In genomic region chr10:5042922-5043321, GRCh38 we compare ENCODE assay signal across 22 cellular contexts. TPM values are rescaled to one million over a fixed set of nuclear protein-coding genes. Genes with fewer than 3 reads are reported as not detected.
A peak's percentile ranks its signal among the peaks of the same experiment; 100 is the strongest.
DNase-seq lines count a peak whose midpoint lies in the region; ATAC-seq, FAIRE-seq and TF ChIP-seq lines count a peak whose summit lies in the region.
"Had no signal": no experiment of that assay in that cellular context is flagged by ENCODE, and none has a peak within 500 bp of the region (broad histone marks: within the 10 kb centered on the region; RNA-seq: fewer than 3 reads in every experiment).

No MANE protein-coding gene starts in this region.

- intact Hi-C loops in right lobe of liver (cut with DNase I) (no loop called here), HepG2 (cut with micrococcal nuclease; ENCODE audit: unreplicated experiment) (no loop called here), sciatic nerve (cut with DNase I) (no loop called here), transverse colon (cut with DNase I; ENCODE audit: low total_unique reads) (no loop called here)

- TF ChIP-seq EP300 in HepG2 (IDR thresholded peaks at IDR 0.05; ENCODE audit: low read depth in 2 of 2, low read length in 2 of 2) = no peak
- TF ChIP-seq EP300 in HepG2 (CRISPR knock-in tag; IDR thresholded peaks at IDR 0.05; ENCODE audit: borderline replicate concordance) = no peak
- TF ChIP-seq EP300 in gastroesophageal sphincter (IDR thresholded peaks at IDR 0.05) = no peak
- TF ChIP-seq EP300 in transverse colon (IDR thresholded peaks at IDR 0.05; ENCODE audit: low read depth) = no peak

- CTCF ChIA-PET in HepG2 (lab: Yijun Ruan, JAX; ENCODE audit: low intra/inter-chr PET ratio, low total read pairs) = no interaction called here

- TF ChIP-seq POLR2A in right lobe of liver (IDR thresholded peaks at IDR 0.05) (no peak), HepG2 (IDR thresholded peaks at IDR 0.05; ENCODE audit: insufficient read depth in 1 of 2, low read depth in 2 of 2, low read length in 2 of 2) (no peak), gastroesophageal sphincter (IDR thresholded peaks at IDR 0.05) (no peak), transverse colon (IDR thresholded peaks at IDR 0.05) (no peak)

- ATAC-seq in right lobe of liver (no peak), HepG2 (no peak), gastroesophageal sphincter (peak; percentile 55), sciatic nerve (peak; percentile 54), HG03469 (IDR thresholded peaks at IDR 0.05; ENCODE audit: unreplicated experiment) (no peak)
- ATAC-seq: GM23338 had no signal

- POLR2A ChIA-PET in HepG2 (lab: Yijun Ruan, JAX) = no interaction called here

- H2AFZ ChIP-seq in HepG2 (ENCODE audit: low read length) = no peak overlapping the region
- H2AFZ ChIP-seq: GM23338 had no signal

- DNase-seq in right lobe of liver (no peak), HepG2 (ENCODE audit: low spot score) (no peak), sciatic nerve (ENCODE audit: low spot score) (no peak), transverse colon (no peak), right atrium auricular region (ENCODE audit: low spot score) (no peak)
- DNase-seq in stimulated activated CD4-positive, alpha-beta T cell treated with anti-CD3 and anti-CD28 coated beads, Interleukin-12 subunit alpha, Interleukin-12 subunit beta, amount 100 ng/mL, for 4 hours = no peak
- DNase-seq: 8988T; ACHN; Caco-2; CD4-positive, alpha-beta T cell; DMS153; DMS79 treated with DMSO at 0.1 percent for 48 hours; GF-D8; HCEC 1CT had no signal

- H3K79me2 ChIP-seq in HepG2 (ENCODE audit: insufficient read depth, low read length) = no peaks in the 10 kb centered on the region

- FAIRE-seq in HepG2 (lab: Jason Lieb, UNC) = no peak
- FAIRE-seq: H54, HTR-8/SVneo had no signal

- H3K27ac ChIP-seq in right lobe of liver = peak overlapping the region in 2 of 3 donors; percentile 48 to 64
- no peak overlapping the region for H3K27ac ChIP-seq in HepG2 (ENCODE audit: extremely low read length, insufficient read depth, low read length)
- H3K27ac ChIP-seq in gastroesophageal sphincter = no peak overlapping the region
- peak overlapping the region; percentile 42 to 71 (median 64) for H3K27ac ChIP-seq in transverse colon
- no peak overlapping the region for H3K27ac ChIP-seq in right atrium auricular region
- H3K27ac ChIP-seq: C4-2B, HL-60 had no signal

- TF ChIP-seq CTCF in right lobe of liver (IDR thresholded peaks at IDR 0.05) (no peak), HepG2 (CRISPR knock-in tag; IDR thresholded peaks at IDR 0.05) (no peak), gastroesophageal sphincter (IDR thresholded peaks at IDR 0.05) (no peak), transverse colon (IDR thresholded peaks at IDR 0.05) (no peak), right atrium auricular region (IDR thresholded peaks at IDR 0.05) (no peak)

- no TSS peak for BruUV-seq in HepG2 (replicated peaks; lab: Mats Ljungman, UMichigan)

- H3K9me3 ChIP-seq in right lobe of liver (no peaks in the 10 kb centered on the region), HepG2 (ENCODE audit: low read length) (peaks cover 28% of the 10 kb centered on the region), gastroesophageal sphincter (no peaks in the 10 kb centered on the region), transverse colon (no peaks in the 10 kb centered on the region), right atrium auricular region (no peaks in the 10 kb centered on the region)

- no peak overlapping the region for H3K4me3 ChIP-seq in right lobe of liver
- no peak overlapping the region for H3K4me3 ChIP-seq in HepG2 (replicated peaks in 1 of 3; ENCODE audit: insufficient read depth in 1 of 3, low read depth in 2 of 3, low read length in 3 of 3)
- no peak overlapping the region for H3K4me3 ChIP-seq in gastroesophageal sphincter
- H3K4me3 ChIP-seq in transverse colon = no peak overlapping the region
- H3K4me3 ChIP-seq in right atrium auricular region = no peak overlapping the region
- H3K4me3 ChIP-seq: GM23338 had no signal

- no peaks in the 10 kb centered on the region for H4K20me1 ChIP-seq in HepG2 (ENCODE audit: insufficient read depth, low read length)

- H3K36me3 ChIP-seq in right lobe of liver = no peaks in the 10 kb centered on the region
- no peaks in the 10 kb centered on the region for H3K36me3 ChIP-seq in HepG2 (replicated peaks in 1 of 2; ENCODE audit: control insufficient read depth in 1 of 2, insufficient read depth in 2 of 2, low read length in 2 of 2)
- no peaks in the 10 kb centered on the region for H3K36me3 ChIP-seq in gastroesophageal sphincter
- H3K36me3 ChIP-seq in transverse colon = no peaks in the 10 kb centered on the region
- no peaks in the 10 kb centered on the region for H3K36me3 ChIP-seq in right atrium auricular region

- WGBS in right lobe of liver (ENCODE audit: insufficient coverage, low coverage, low lambda C conversion rate, missing lambda C conversion rate) = 61% methylated on average over 3 of the region's 4 CpGs
- WGBS in HepG2 (ENCODE audit: low lambda C conversion rate) = 87% methylated on average over 4 of the region's 4 CpGs
- WGBS in gastroesophageal sphincter (ENCODE audit: low coverage in 1 of 2), 2 donors = 41 to 70% methylated on average over 4 of the region's 4 CpGs
- 60 to 63% methylated on average over 4 of the region's 4 CpGs for whole genome bisulfite sequencing in transverse colon (ENCODE audit: low coverage in 1 of 2), 2 donors

- H3K4me2 ChIP-seq in HepG2 (ENCODE audit: low read depth, low read length) = no peak overlapping the region
- H3K4me2 ChIP-seq: GM23338 had no signal

- peaks cover 0 to 75% (median 27%) of the 10 kb centered on the region in 4 donors for H3K4me1 ChIP-seq in right lobe of liver
- H3K4me1 ChIP-seq in HepG2 (ENCODE audit: insufficient read depth, low read length) = peaks cover 47% of the 10 kb centered on the region
- peaks cover 0 to 8% (median 0%) of the 10 kb centered on the region in 3 donors for H3K4me1 ChIP-seq in gastroesophageal sphincter
- H3K4me1 ChIP-seq in transverse colon = peaks cover 0 to 34% (median 18%) of the 10 kb centered on the region in 4 donors
- H3K4me1 ChIP-seq in right atrium auricular region = no peaks in the 10 kb centered on the region

- H3K27me3 ChIP-seq in right lobe of liver (no peaks in the 10 kb centered on the region), HepG2 (ENCODE audit: control insufficient read depth in 1 of 2, insufficient read depth in 2 of 2, low read length in 2 of 2) (no peaks in the 10 kb centered on the region), gastroesophageal sphincter (no peaks in the 10 kb centered on the region), transverse colon (no peaks in the 10 kb centered on the region), right atrium auricular region (no peaks in the 10 kb centered on the region)

- in situ Hi-C loops in HepG2 (cut with HindIII; ENCODE audit: extremely low pct_ligation_motif_present, low pct_unique_long_range_greater_than_20kb) (no loop called here), transverse colon (cut with MboI; ENCODE audit: low pct_ligation_motif_present in 1 of 4, low pct_unique_long_range_greater_than_20kb in 1 of 4, low sequenced_read_pairs in 3 of 4) (no loop called here)

- H3K9ac ChIP-seq in HepG2 (ENCODE audit: insufficient read depth, low read depth, low read length) = no peak overlapping the region

- no peak for TF ChIP-seq RAD21 in HepG2 (CRISPR knock-in tag; IDR thresholded peaks at IDR 0.05)

RNA-seq across cellular contexts. Expression of gene AKR1C2, which starts 39.3 kb away (rescaled TPM):
- total RNA-seq in right lobe of liver = 1,000 to 10,000 TPM in 2 of 6 experiments, 100 to 1,000 TPM in 4; 203 to 2,018 (median 421) TPM
- 900 and 1,454 TPM in 2 replicates for total RNA-seq in HepG2 (2016; rRNA removed; fragmentation: Illumina TruSeq; extraction: Trizol)
- total RNA-seq in HepG2 (2016; cell fraction: cytosol; rRNA removed; fragmentation: Illumina TruSeq; extraction: Trizol; ENCODE audit: low read depth) = 163 and 172 TPM in 2 replicates
- 917 and 1,471 TPM in 2 replicates for total RNA-seq in HepG2 (2016; cell fraction: insoluble cytoplasmic fraction; rRNA removed; fragmentation: Illumina TruSeq; extraction: Trizol)
- 212 and 232 TPM in 2 replicates for total RNA-seq in HepG2 (2016; cell fraction: membrane; rRNA removed; fragmentation: Illumina TruSeq; extraction: Trizol)
- 280 and 324 TPM in 2 replicates for total RNA-seq in HepG2 (2016; cell fraction: nucleus; rRNA removed; fragmentation: Illumina TruSeq; extraction: Trizol)
- polyA plus RNA-seq in HepG2 (2011; rRNA removed) = 119 and 140 TPM in 2 replicates
- polyA plus RNA-seq in HepG2 (2011; cell fraction: cytosol; rRNA removed) = 90.1 and 101 TPM in 2 replicates
- 40.5 and 42.4 TPM in 2 replicates for polyA plus RNA-seq in HepG2 (2011; cell fraction: nucleus; rRNA removed)
- polyA plus RNA-seq in HepG2 (2012) = 278 and 553 TPM in 2 replicates
- polyA plus RNA-seq in HepG2 (2016; cell fraction: cytosol; fragmentation: Illumina TruSeq; extraction: Trizol; ENCODE audit: low read depth) = 180 and 201 TPM in 2 replicates
- polyA plus RNA-seq in HepG2 (2016; cell fraction: insoluble cytoplasmic fraction; fragmentation: Illumina TruSeq; extraction: Trizol; ENCODE audit: low read depth) = 1,564 and 1,598 TPM in 2 replicates
- 191 and 221 TPM in 2 replicates for polyA plus RNA-seq in HepG2 (2016; cell fraction: membrane; fragmentation: Illumina TruSeq; extraction: Trizol; ENCODE audit: low read depth)
- 438 and 449 TPM in 2 replicates for polyA plus RNA-seq in HepG2 (2016; cell fraction: nucleus; fragmentation: Illumina TruSeq; extraction: Trizol; ENCODE audit: insufficient read depth, low read depth)
- 5.2 and 46.8 TPM in 2 replicates for polyA minus RNA-seq in HepG2 (2011; rRNA and poly(A)+ RNA removed; ENCODE audit: low replicate concordance)
- 39.8 and 42.3 TPM in 2 replicates for polyA minus RNA-seq in HepG2 (2011; cell fraction: cytosol; rRNA and poly(A)+ RNA removed)
- polyA minus RNA-seq in HepG2 (2011; cell fraction: nucleus; rRNA and poly(A)+ RNA removed) = 57.6 and 75.3 TPM in 2 replicates
- total RNA-seq in gastroesophageal sphincter = 10 to 100 TPM; 13.5 to 48.3 (median 17.7) TPM
- total RNA-seq in sciatic nerve = 97.9 TPM
- total RNA-seq in transverse colon = 10 to 100 TPM; 43.0 to 72.7 (median 53.7) TPM
- 10 to 100 TPM; 23.6 to 47.0 TPM for total RNA-seq in right atrium auricular region
- polyA plus RNA-seq: IgD-negative memory B cell had no signal

RNA-seq across cellular contexts. Expression of gene AKR1C3, which starts 51.3 kb away (rescaled TPM):
- 100 to 1,000 TPM; 169 to 782 (median 334) TPM for total RNA-seq in right lobe of liver
- total RNA-seq in HepG2 (2016; rRNA removed; fragmentation: Illumina TruSeq; extraction: Trizol) = 368 and 551 TPM in 2 replicates
- 134 and 147 TPM in 2 replicates for total RNA-seq in HepG2 (2016; cell fraction: cytosol; rRNA removed; fragmentation: Illumina TruSeq; extraction: Trizol; ENCODE audit: low read depth)
- 369 and 539 TPM in 2 replicates for total RNA-seq in HepG2 (2016; cell fraction: insoluble cytoplasmic fraction; rRNA removed; fragmentation: Illumina TruSeq; extraction: Trizol)
- total RNA-seq in HepG2 (2016; cell fraction: membrane; rRNA removed; fragmentation: Illumina TruSeq; extraction: Trizol) = 138 and 154 TPM in 2 replicates
- 156 and 162 TPM in 2 replicates for total RNA-seq in HepG2 (2016; cell fraction: nucleus; rRNA removed; fragmentation: Illumina TruSeq; extraction: Trizol)
- 510 and 532 TPM in 2 replicates for polyA plus RNA-seq in HepG2 (2011; rRNA removed)
- polyA plus RNA-seq in HepG2 (2011; cell fraction: cytosol; rRNA removed) = 458 and 549 TPM in 2 replicates
- polyA plus RNA-seq in HepG2 (2011; cell fraction: nucleus; rRNA removed) = 116 and 167 TPM in 2 replicates
- polyA plus RNA-seq in HepG2 (2012) = 489 and 651 TPM in 2 replicates
- polyA plus RNA-seq in HepG2 (2016; cell fraction: cytosol; fragmentation: Illumina TruSeq; extraction: Trizol; ENCODE audit: low read depth) = 110 and 117 TPM in 2 replicates
- polyA plus RNA-seq in HepG2 (2016; cell fraction: insoluble cytoplasmic fraction; fragmentation: Illumina TruSeq; extraction: Trizol; ENCODE audit: low read depth) = 384 and 400 TPM in 2 replicates
- polyA plus RNA-seq in HepG2 (2016; cell fraction: membrane; fragmentation: Illumina TruSeq; extraction: Trizol; ENCODE audit: low read depth) = 91.8 and 107 TPM in 2 replicates
- 144 and 160 TPM in 2 replicates for polyA plus RNA-seq in HepG2 (2016; cell fraction: nucleus; fragmentation: Illumina TruSeq; extraction: Trizol; ENCODE audit: insufficient read depth, low read depth)
- polyA minus RNA-seq in HepG2 (2011; rRNA and poly(A)+ RNA removed; ENCODE audit: low replicate concordance) = 210 and 278 TPM in 2 replicates
- polyA minus RNA-seq in HepG2 (2011; cell fraction: cytosol; rRNA and poly(A)+ RNA removed) = 143 and 173 TPM in 2 replicates
- 118 and 193 TPM in 2 replicates for polyA minus RNA-seq in HepG2 (2011; cell fraction: nucleus; rRNA and poly(A)+ RNA removed)
- total RNA-seq in gastroesophageal sphincter = 10 to 100 TPM; 14.3 to 32.2 (median 19.3) TPM
- 48.1 TPM for total RNA-seq in sciatic nerve
- 100 to 1,000 TPM; 164 to 634 (median 415) TPM for total RNA-seq in transverse colon
- 10 to 100 TPM; 42.1 to 48.9 TPM for total RNA-seq in right atrium auricular region

Comparison
In these comparisons a context has a peak if more than half of its experiments do, and no peak if none do; other contexts are left out.
1. H3K27ac ChIP-seq: peak in right lobe of liver (2 of 3) and transverse colon (4 of 4); none in HepG2 (single experiment), gastroesophageal sphincter (0 of 4) and right atrium auricular region (0 of 2).
2. ATAC-seq: peak in gastroesophageal sphincter (single experiment) and sciatic nerve (single experiment); none in right lobe of liver (0 of 4), HepG2 (single experiment) and HG03469 (single experiment).